ENCODE assay signal across 27 cellular contexts in genomic region chr7:38574121-38574520, GRCh38. TPM values are rescaled to one million over a fixed set of nuclear protein-coding genes. Genes with fewer than 3 reads are reported as not detected.
DNase-seq lines count a peak whose midpoint lies in the region; TF ChIP-seq lines count a peak whose summit lies in the region.
"Had no signal": no experiment of that assay in that cellular context is flagged by ENCODE, and none has a peak within 500 bp of the region (broad histone marks: within the 10 kb centered on the region; RNA-seq: fewer than 3 reads in every experiment).

No MANE protein-coding gene starts in this region.

- WGBS in hepatocyte (ENCODE audit: low lambda C conversion rate, missing lambda C conversion rate) = 56% methylated on average over 5 of the region's 5 CpGs

- H3K27me3 Mint-ChIP-seq in glutamatergic neuron (ENCODE audit: unreplicated experiment) = no peaks in the 10 kb centered on the region
- H3K27me3 Mint-ChIP-seq: activated CD4-positive, alpha-beta T cell treated with anti-CD3 and anti-CD28 coated beads, Interleukin-2, amount 10 ng/mL, durations not matched to agents 24 days and 14 days; T-helper 17 cell had no signal

- H4K20me1 ChIP-seq in hepatocyte (ENCODE audit: insufficient read depth, poor library complexity, severe bottlenecking) = no peaks in the 10 kb centered on the region

- H3K9me3 Mint-ChIP-seq in glutamatergic neuron (ENCODE audit: unreplicated experiment) = no peaks in the 10 kb centered on the region
- H3K9me3 Mint-ChIP-seq: central memory CD8-positive, alpha-beta T cell had no signal

- H3K4me1 ChIP-seq in adipocyte (ENCODE audit: control insufficient read depth, insufficient read depth, low read length) = peaks cover 3% of the 10 kb centered on the region
- H3K4me1 ChIP-seq in hepatocyte (ENCODE audit: insufficient read depth) = no peaks in the 10 kb centered on the region
- H3K4me1 ChIP-seq: BE2C, heart left ventricle, upper lobe of right lung had no signal

- no peak overlapping the region for H3K9ac ChIP-seq in adipocyte (ENCODE audit: low read length)
- H3K9ac ChIP-seq: SK-N-SH had no signal

- no peak overlapping the region for H3K27ac ChIP-seq in hepatocyte
- H3K27ac ChIP-seq: dorsolateral prefrontal cortex, heart left ventricle, skin epidermis, upper lobe of right lung had no signal

- H3K36me3 ChIP-seq in adipocyte (ENCODE audit: control insufficient read depth, insufficient read depth, low read length, severe bottlenecking) = no peaks in the 10 kb centered on the region
- no peaks in the 10 kb centered on the region for H3K36me3 ChIP-seq in hepatocyte (replicated peaks; ENCODE audit: insufficient read depth, low read depth)
- H3K36me3 ChIP-seq: BE2C, heart left ventricle, upper lobe of right lung had no signal

- H3K4me3 Mint-ChIP-seq in glutamatergic neuron (ENCODE audit: unreplicated experiment) = no peak overlapping the region
- H3K4me3 Mint-ChIP-seq: activated CD4-positive, alpha-beta T cell treated with anti-CD3 and anti-CD28 coated beads, Interleukin-2, amount 10 ng/mL, durations not matched to agents 24 days and 14 days; activated naive CD4-positive, alpha-beta T cell treated with anti-CD3 and anti-CD28 coated beads, Interleukin-2, amount 10 ng/mL, durations not matched to agents 7 days and 5 days; central memory CD8-positive, alpha-beta T cell; naive B cell; T-helper 17 cell had no signal

- H3K4me3 ChIP-seq in adipocyte (ENCODE audit: low read length) (no peak overlapping the region), hepatocyte (no peak overlapping the region)
- H3K4me3 ChIP-seq: dorsolateral prefrontal cortex, heart left ventricle, skin epidermis, upper lobe of right lung had no signal

- no peak overlapping the region for H2AFZ ChIP-seq in hepatocyte

- no peaks in the 10 kb centered on the region for H3K27me3 ChIP-seq in adipocyte (replicated peaks; ENCODE audit: control insufficient read depth, insufficient read depth, low read length)
- H3K27me3 ChIP-seq in hepatocyte = no peaks in the 10 kb centered on the region
- H3K27me3 ChIP-seq: BE2C, dorsolateral prefrontal cortex, heart left ventricle, upper lobe of right lung had no signal

- DNase-seq in AG20443 (ENCODE audit: low spot score) (peak; percentile 39), EL (peak; percentile 50), adipocyte (ENCODE audit: low read depth) (peak; percentile 21), glutamatergic neuron (peak; percentile 27), ACHN (no peak), hepatocyte (ENCODE audit: low spot score) (no peak), SIG-M5 treated with dmso at 0.1 percent for 504 hours (lab: John Stamatoyannopoulos, UW; ENCODE audit: unreplicated experiment) (no peak), germinal center (ENCODE audit: low spot score) (no peak)
- DNase-seq: activated CD4-positive, alpha-beta T cell treated with anti-CD3 and anti-CD28 coated beads, Interleukin-2, amount 10 ng/mL, durations not matched to agents 24 days and 14 days; activated naive CD4-positive, alpha-beta T cell treated with anti-CD3 and anti-CD28 coated beads, Interleukin-2, amount 10 ng/mL, durations not matched to agents 7 days and 5 days; amygdala; BE2C; DND-41; dorsolateral prefrontal cortex; H7; heart left ventricle; left colon; naive B cell; NCI-H1092; NCI-H2029 treated with DMSO at 0.1 percent for 48 hours; nucleus accumbens; SK-N-SH; stimulated activated CD4-positive, alpha-beta T cell treated with anti-CD3 and anti-CD28 coated beads, Interleukin-2, amount 100 ng/mL, for 24 hours; T-helper 17 cell; upper lobe of right lung had no signal

- no peaks in the 10 kb centered on the region for H3K9me3 ChIP-seq in adipocyte (ENCODE audit: control insufficient read depth, low read length)
- no peaks in the 10 kb centered on the region for H3K9me3 ChIP-seq in hepatocyte (ENCODE audit: low read depth)
- H3K9me3 ChIP-seq: BE2C, SK-N-SH, upper lobe of right lung had no signal

- TF ChIP-seq CTCF in glutamatergic neuron (IDR thresholded peaks at IDR 0.05; ENCODE audit: partially characterized antibody, unreplicated experiment) = no peak
- no peak for TF ChIP-seq CTCF in hepatocyte (IDR thresholded peaks at IDR 0.05; ENCODE audit: poor library complexity)

- H3K27ac Mint-ChIP-seq in glutamatergic neuron (ENCODE audit: unreplicated experiment) = peak overlapping the region; percentile 16
- H3K27ac Mint-ChIP-seq: activated CD4-positive, alpha-beta T cell treated with anti-CD3 and anti-CD28 coated beads, Interleukin-2, amount 10 ng/mL, durations not matched to agents 24 days and 14 days; activated naive CD4-positive, alpha-beta T cell treated with anti-CD3 and anti-CD28 coated beads, Interleukin-2, amount 10 ng/mL, durations not matched to agents 7 days and 5 days; naive B cell; T-helper 17 cell had no signal

- H3K79me2 ChIP-seq in hepatocyte = no peaks in the 10 kb centered on the region

- no peaks in the 10 kb centered on the region for H3K4me1 Mint-ChIP-seq in glutamatergic neuron (ENCODE audit: low read depth, unreplicated experiment)
- H3K4me1 Mint-ChIP-seq: activated CD4-positive, alpha-beta T cell treated with anti-CD3 and anti-CD28 coated beads, Interleukin-2, amount 10 ng/mL, durations not matched to agents 24 days and 14 days; activated naive CD4-positive, alpha-beta T cell treated with anti-CD3 and anti-CD28 coated beads, Interleukin-2, amount 10 ng/mL, durations not matched to agents 7 days and 5 days; central memory CD8-positive, alpha-beta T cell; naive B cell; T-helper 17 cell had no signal

- H3K9me2 ChIP-seq in hepatocyte (replicated peaks; ENCODE audit: insufficient read depth) = no peaks in the 10 kb centered on the region
- H3K9me2 ChIP-seq: SK-N-SH had no signal

- in situ Hi-C loops in ACHN (cut with HindIII; ENCODE audit: low pct_ligation_motif_present, low pct_unique_long_range_greater_than_20kb, low sequenced_read_pairs) = no loop called here

- H3K4me2 ChIP-seq in hepatocyte = no peak overlapping the region
- H3K4me2 ChIP-seq: SK-N-SH had no signal

- H3K36me3 Mint-ChIP-seq in glutamatergic neuron (ENCODE audit: unreplicated experiment) = no peaks in the 10 kb centered on the region
- H3K36me3 Mint-ChIP-seq: activated naive CD4-positive, alpha-beta T cell treated with anti-CD3 and anti-CD28 coated beads, Interleukin-2, amount 10 ng/mL, durations not matched to agents 7 days and 5 days had no signal

RNA-seq across cellular contexts. Expression of gene AMPH, which starts 57.1 kb away (rescaled TPM):
- total RNA-seq in glutamatergic neuron (ENCODE audit: unreplicated experiment) (9.4 TPM), hepatocyte (1.6 and 2.0 TPM in 2 replicates)
- polyA plus RNA-seq in hepatocyte = 1.1 and 2.8 TPM in 2 replicates
- total RNA-seq: activated CD4-positive, alpha-beta T cell treated with anti-CD3 and anti-CD28 coated beads, Interleukin-2, amount 10 ng/mL, durations not matched to agents 24 days and 14 days; T-helper 17 cell had no signal

Comparison
In these comparisons a context has a peak if more than half of its experiments do, and no peak if none do; other contexts are left out.
1. DNase-seq: peak in AG20443 (single experiment), EL (single experiment), adipocyte (single experiment) and glutamatergic neuron (single experiment); none in ACHN (single experiment), hepatocyte (single experiment), SIG-M5 treated with dmso at 0.1 percent for 504 hours (single experiment) and germinal center (single experiment).